14 cellular contexts compared by ENCODE assay signal in genomic region chr10:120426306-120426705, GRCh38. TPM values are rescaled to one million over a fixed set of nuclear protein-coding genes. Genes with fewer than 3 reads are reported as not detected.
"Had no signal": no experiment of that assay in that cellular context is flagged by ENCODE, and none has a peak within 500 bp of the region (broad histone marks: within the 10 kb centered on the region; RNA-seq: fewer than 3 reads in every experiment).

No MANE protein-coding gene starts in this region.

- H3K27me3 ChIP-seq: cardiac muscle cell, gastrocnemius medialis, right atrium auricular region, tibial artery, vagina had no signal

- H3K9me3 ChIP-seq: gastrocnemius medialis, right atrium auricular region, tibial artery, vagina had no signal

- H3K4me3 ChIP-seq: cardiac muscle cell, gastrocnemius medialis, right atrium auricular region, tibial artery, vagina had no signal

- H3K36me3 ChIP-seq: cardiac muscle cell, gastrocnemius medialis, right atrium auricular region, tibial artery, vagina had no signal

- ATAC-seq: activated CD4-positive, CD25-positive, alpha-beta regulatory T cell treated with anti-CD3 and anti-CD28 coated beads, Interleukin-2, amount 50 U/mL, for 24 hours; gastrocnemius medialis; stimulated activated memory B cell treated with anti-CD40 and anti-IgM and Interleukin-4, amounts not matched to agents 10 μg/mL and 1 μg/mL and 100 μg/mL, for 72 hours had no signal

- H3K27ac ChIP-seq: cardiac muscle cell, gastrocnemius medialis, right atrium auricular region, tibial artery, vagina had no signal

- DNase-seq: activated gamma-delta T cell; activated T-cell treated with anti-CD3 and anti-CD28 coated beads, Interleukin-2, amount 50 U/mL, for 1 hour; aorta; gastrocnemius medialis; kidney; posterior cingulate gyrus; tibial artery had no signal

- H3K4me1 ChIP-seq: gastrocnemius medialis, right atrium auricular region, tibial artery, vagina had no signal

- FAIRE-seq: colon, kidney had no signal

RNA-seq across cellular contexts. Expression of gene PLPP4, which starts 30.7 kb away (rescaled TPM):
- total RNA-seq: aorta; gastrocnemius medialis; right atrium auricular region; T-helper 2 cell treated with Interferon-gamma antibody and Interleukin-4, amounts not matched to agents 100 ng/mL and 5 ng/mL, for 36 hours had no signal
- polyA plus RNA-seq: aorta had no signal
